Comparison of ENCODE assay signal across 20 cellular contexts in the genomic region with DNA sequence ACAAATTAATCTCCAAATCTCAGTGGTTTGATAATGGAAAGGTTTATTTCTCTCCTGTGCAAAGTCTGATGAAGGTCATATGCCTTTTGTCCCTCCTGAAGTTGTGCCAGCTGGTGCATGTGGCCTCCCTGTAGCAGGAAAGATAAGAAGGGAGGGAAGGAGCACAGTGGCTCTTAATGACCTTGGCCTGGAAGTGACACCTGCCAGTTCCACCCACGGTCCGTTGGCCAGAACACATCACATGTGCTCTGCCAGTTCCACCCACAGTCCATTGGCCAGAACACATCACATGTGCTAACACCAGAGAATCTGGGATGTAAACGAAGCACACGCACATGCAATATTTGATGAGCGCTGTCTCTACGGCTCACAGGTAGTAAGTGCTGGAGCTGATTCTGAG.
DNase-seq lines count a peak whose midpoint lies in the region; ATAC-seq, FAIRE-seq and TF ChIP-seq lines count a peak whose summit lies in the region.
"Had no signal": no experiment of that assay in that cellular context is flagged by ENCODE, and none has a peak within 500 bp of the region (broad histone marks: within the 10 kb centered on the region; RNA-seq: fewer than 3 reads in every experiment).

No MANE protein-coding gene starts in this region.

- H3K9me3 ChIP-seq in endodermal cell (ENCODE audit: control insufficient read depth, low read length) (no peaks in the 10 kb centered on the region), mesenchymal stem cell (ENCODE audit: control insufficient read depth, low read length) (no peaks in the 10 kb centered on the region)
- H3K9me3 ChIP-seq: HAP-1 had no signal

- no peaks in the 10 kb centered on the region for H3K36me3 ChIP-seq in endodermal cell (ENCODE audit: control insufficient read depth, insufficient read depth, low read length)
- H3K36me3 ChIP-seq in mesenchymal stem cell (ENCODE audit: control insufficient read depth in 1 of 2, insufficient read depth in 2 of 2, low read depth in 1 of 2, low read length in 2 of 2) = no peaks in the 10 kb centered on the region
- H3K36me3 ChIP-seq: HAP-1 had no signal

- no peak overlapping the region for H3K23ac ChIP-seq in mesenchymal stem cell (ENCODE audit: low read length in 2 of 2)

- H3K9me3 Mint-ChIP-seq in endodermal cell = no peaks in the 10 kb centered on the region
- H3K9me3 Mint-ChIP-seq in immature natural killer cell = no peaks in the 10 kb centered on the region
- H3K9me3 Mint-ChIP-seq: dendritic cell treated with granulocyte-macrophage colony-stimulating factor and Interleukin-4, amounts not matched to agents 40 ng/mL and 50 ng/mL, for 4 days had no signal

- H4K91ac ChIP-seq in mesenchymal stem cell (ENCODE audit: low read length) = no peak overlapping the region

- H3K79me1 ChIP-seq in mesenchymal stem cell (replicated peaks; ENCODE audit: low read length, poor library complexity, severe bottlenecking) = peaks cover 2% of the 10 kb centered on the region

- no peak overlapping the region for H2BK15ac ChIP-seq in mesenchymal stem cell (ENCODE audit: low read depth, poor library complexity, severe bottlenecking)

- H3K9ac ChIP-seq in endodermal cell (ENCODE audit: extremely low read depth, low read length, poor library complexity, severe bottlenecking) (no peak overlapping the region), mesenchymal stem cell (ENCODE audit: low read length) (no peak overlapping the region)

- H3K4me1 ChIP-seq in endodermal cell (ENCODE audit: control insufficient read depth, insufficient read depth, low read length) (no peaks in the 10 kb centered on the region), mesenchymal stem cell (ENCODE audit: control insufficient read depth, insufficient read depth, low read depth, low read length) (peaks cover 16% of the 10 kb centered on the region)
- H3K4me1 ChIP-seq: HAP-1 had no signal

- H3K36me3 Mint-ChIP-seq in endodermal cell (ENCODE audit: low read depth) (no peaks in the 10 kb centered on the region), immature natural killer cell (peaks cover 21 to 46% (median 24%) of the 10 kb centered on the region in 3 donors)

- peak; percentile 26 for FAIRE-seq in GM19239 (lab: Jason Lieb, UNC)
- FAIRE-seq: bronchial epithelial cell, endothelial cell of umbilical vein had no signal

- H2BK5ac ChIP-seq in mesenchymal stem cell (ENCODE audit: low read depth, low read length, poor library complexity, severe bottlenecking) = no peak overlapping the region

- H3K14ac ChIP-seq in mesenchymal stem cell (ENCODE audit: low read length in 2 of 2) = no peak overlapping the region

- DNase-seq in GM19239 (ENCODE audit: insufficient read length, low spot score) (no peak), NCI-H69 (lab: John Stamatoyannopoulos, UW) (peak; percentile 41), endodermal cell (peak; percentile 71), mesenchymal stem cell (no peak), immature natural killer cell (no peak), SW 1271 (lab: John Stamatoyannopoulos, UW) (no peak)
- DNase-seq: activated CD4-positive, alpha-beta T cell treated with anti-CD3 and anti-CD28 coated beads, Interleukin-2, amount 50 U/mL, for 4 hours; activated gamma-delta T cell; GF-D8; kidney glomerular epithelial cell; NCI-H1417; NCI-H510A; T-helper 1 cell had no signal

- H2AFZ ChIP-seq in mesenchymal stem cell (ENCODE audit: low read depth, low read length) = no peak overlapping the region

- no peak for ATAC-seq in GM21367 (IDR thresholded peaks at IDR 0.05; ENCODE audit: unreplicated experiment)
- ATAC-seq: stimulated activated memory B cell treated with anti-CD40 and anti-IgM and Interleukin-4, amounts not matched to agents 10 μg/mL and 1 μg/mL and 100 μg/mL, for 72 hours had no signal

- H4K8ac ChIP-seq in mesenchymal stem cell (ENCODE audit: low read length) = no peak overlapping the region

- H3K27ac ChIP-seq in endodermal cell (ENCODE audit: low read depth, low read length) = no peak overlapping the region
- H3K27ac ChIP-seq in mesenchymal stem cell (ENCODE audit: low read length, poor library complexity, severe bottlenecking) = no peak overlapping the region
- H3K27ac ChIP-seq: VCaP had no signal

- H3K4me1 Mint-ChIP-seq in endodermal cell (peaks cover 18% of the 10 kb centered on the region), immature natural killer cell (peaks cover 4 to 37% of the 10 kb centered on the region in 2 donors)

- no peak for TF ChIP-seq CTCF in endodermal cell (conservative IDR thresholded peaks at IDR 0.05)

- no peaks in the 10 kb centered on the region for H3K27me3 ChIP-seq in endodermal cell (ENCODE audit: control insufficient read depth, insufficient read depth, low read length, poor library complexity, severe bottlenecking)
- no peaks in the 10 kb centered on the region for H3K27me3 ChIP-seq in mesenchymal stem cell (ENCODE audit: control insufficient read depth in 1 of 2, insufficient read depth in 1 of 2, low read length in 2 of 2)

- H3K27ac Mint-ChIP-seq in endodermal cell (no peak overlapping the region), immature natural killer cell (peak overlapping the region in 2 of 6 donors; percentile 28 to 29)
- H3K27ac Mint-ChIP-seq: dendritic cell treated with granulocyte-macrophage colony-stimulating factor and Interleukin-4, amounts not matched to agents 40 ng/mL and 50 ng/mL, for 4 days had no signal

- H3K4me3 ChIP-seq in endodermal cell (ENCODE audit: low read length) = no peak overlapping the region
- H3K4me3 ChIP-seq in mesenchymal stem cell (ENCODE audit: insufficient read depth in 1 of 2, low read depth in 1 of 2, low read length in 2 of 2) = no peak overlapping the region
- H3K4me3 ChIP-seq: HAP-1 had no signal

- H3K18ac ChIP-seq in mesenchymal stem cell (ENCODE audit: low read depth in 1 of 2, low read length in 2 of 2) = no peak overlapping the region

- H2BK120ac ChIP-seq in mesenchymal stem cell (ENCODE audit: low read depth, low read length) = no peak overlapping the region

- H2BK12ac ChIP-seq in mesenchymal stem cell (ENCODE audit: low read length in 2 of 2) = no peak overlapping the region

- no peak overlapping the region for H3K4ac ChIP-seq in mesenchymal stem cell (ENCODE audit: low read depth in 1 of 2, low read length in 2 of 2)

- WGBS in endodermal cell (ENCODE audit: insufficient coverage in 1 of 2, insufficient read length in 1 of 2), 2 experiments = 88 to 92% methylated on average over 2 to 6 of the region's 6 CpGs
- 63% methylated on average over 3 of the region's 6 CpGs for WGBS in mesenchymal stem cell

- H2AK5ac ChIP-seq in mesenchymal stem cell (ENCODE audit: low read length, severe bottlenecking) = peak overlapping the region; percentile 7

- no peaks in the 10 kb centered on the region for H3K27me3 Mint-ChIP-seq in endodermal cell (ENCODE audit: insufficient read depth)
- no peaks in the 10 kb centered on the region for H3K27me3 Mint-ChIP-seq in immature natural killer cell (ENCODE audit: low read depth in 3 of 3)
- H3K27me3 Mint-ChIP-seq: dendritic cell treated with granulocyte-macrophage colony-stimulating factor and Interleukin-4, amounts not matched to agents 40 ng/mL and 50 ng/mL, for 4 days; stimulated activated memory B cell treated with anti-CD40 and anti-IgM and Interleukin-4, amounts not matched to agents 10 μg/mL and 1 μg/mL and 100 μg/mL, for 72 hours had no signal

- no peak overlapping the region for H3K4me2 ChIP-seq in mesenchymal stem cell (ENCODE audit: low read length, poor library complexity, severe bottlenecking)

- no peak overlapping the region for H3K4me3 Mint-ChIP-seq in endodermal cell
- no peak overlapping the region for H3K4me3 Mint-ChIP-seq in immature natural killer cell
- H3K4me3 Mint-ChIP-seq: dendritic cell treated with granulocyte-macrophage colony-stimulating factor and Interleukin-4, amounts not matched to agents 40 ng/mL and 50 ng/mL, for 4 days; stimulated activated memory B cell treated with anti-CD40 and anti-IgM and Interleukin-4, amounts not matched to agents 10 μg/mL and 1 μg/mL and 100 μg/mL, for 72 hours had no signal

Comparison
In these comparisons a context has a peak if more than half of its experiments do, and no peak if none do; other contexts are left out.
1. DNase-seq: peak in NCI-H69 (single experiment) and endodermal cell (single experiment); none in GM19239 (single experiment), mesenchymal stem cell (single experiment), immature natural killer cell (0 of 3) and SW 1271 (0 of 2).